ENCODE assay signal across 1 cellular context in genomic region chr11:65422104-65422632, GRCh38.
TF ChIP-seq lines count a peak whose summit lies in the region.

No MANE protein-coding gene starts in this region.

TF ChIP-seq in A549, 52 proteins besides CTCF, POLR2A, EP300 and RAD21 (continued from another document):
- no peak for TF ChIP-seq HMGXB4 (CRISPR knock-in tag; IDR thresholded peaks at IDR 0.05; ENCODE audit: borderline replicate concordance)
- peak; percentile 9; the same call in 1 of the 2 replicates for TF ChIP-seq ATOH8 (CRISPR knock-in tag; IDR thresholded peaks at IDR 0.05; ENCODE audit: low read depth)
- TF ChIP-seq MAFK (IDR thresholded peaks at IDR 0.05; ENCODE audit: partially characterized antibody): no peak
- no peak for TF ChIP-seq CHD4 (IDR thresholded peaks at IDR 0.05; ENCODE audit: borderline replicate concordance)
- no peak for TF ChIP-seq REST (IDR thresholded peaks at IDR 0.05)
- TF ChIP-seq MAZ (IDR thresholded peaks at IDR 0.05; ENCODE audit: borderline replicate concordance, low read depth, low read length): no peak
- no peak for TF ChIP-seq HES2 (IDR thresholded peaks at IDR 0.05)
- TF ChIP-seq NFE2L2 (conservative IDR thresholded peaks at IDR 0.05; ENCODE audit: low read length): no peak
- no peak for TF ChIP-seq JUNB (IDR thresholded peaks at IDR 0.05)
- TF ChIP-seq FOSL2 (IDR thresholded peaks at IDR 0.05): no peak; the same call in 1 of the 2 replicates
- peak; percentile 91 for TF ChIP-seq FOSL2 (CRISPR knock-in tag; IDR thresholded peaks at IDR 0.05)
- no peak for TF ChIP-seq RFX5 (IDR thresholded peaks at IDR 0.05)
- TF ChIP-seq KDM1A (IDR thresholded peaks at IDR 0.05; ENCODE audit: low read depth): no peak
- TF ChIP-seq CBX8 (IDR thresholded peaks at IDR 0.05): no peak
- TF ChIP-seq HEYL (CRISPR knock-in tag; IDR thresholded peaks at IDR 0.05): no peak
- TF ChIP-seq TP53 (CRISPR knock-in tag; IDR thresholded peaks at IDR 0.05): peak; percentile 74; the same call in 1 of the 2 replicates
- no peak for TF ChIP-seq POLR2AphosphoS2 (conservative IDR thresholded peaks at IDR 0.05; ENCODE audit: low read length)
- no peak; the same call in 1 of the 2 replicates for TF ChIP-seq FOSB (CRISPR knock-in tag; IDR thresholded peaks at IDR 0.05)
- peak; percentile 82; the same call in 1 of the 2 replicates for TF ChIP-seq FOXS1 (CRISPR knock-in tag; IDR thresholded peaks at IDR 0.05)
- TF ChIP-seq ZNF302 (CRISPR knock-in tag; IDR thresholded peaks at IDR 0.05): no peak
- no peak for TF ChIP-seq HOXA7 (CRISPR knock-in tag; IDR thresholded peaks at IDR 0.05)
- no peak; the same call in 2 of the 3 replicates for TF ChIP-seq BCL3 (IDR thresholded peaks at IDR 0.05)
- TF ChIP-seq PHF8 (IDR thresholded peaks at IDR 0.05; ENCODE audit: borderline replicate concordance, low read depth): 0 out of 2 replicates have a peak, but pooled peaks have one; percentile 2
- TF ChIP-seq USF2 (IDR thresholded peaks at IDR 0.05): no peak
- TF ChIP-seq ESRRA (IDR thresholded peaks at IDR 0.05; ENCODE audit: borderline replicate concordance, low read length): no peak
- TF ChIP-seq E2F6 (IDR thresholded peaks at IDR 0.05; ENCODE audit: borderline replicate concordance, low read depth): no peak; the same call in 1 of the 2 replicates
- TF ChIP-seq NPAS2 (CRISPR knock-in tag; IDR thresholded peaks at IDR 0.05; ENCODE audit: borderline replicate concordance): no peak
- no peak for TF ChIP-seq RCOR1 (IDR thresholded peaks at IDR 0.05; ENCODE audit: low read depth, low read length)
- TF ChIP-seq ZC3H11A (IDR thresholded peaks at IDR 0.05): no peak
- no peak for TF ChIP-seq RARB (CRISPR knock-in tag; IDR thresholded peaks at IDR 0.05)
- TF ChIP-seq BHLHE40 (IDR thresholded peaks at IDR 0.05; ENCODE audit: low read depth, low read length): peak; percentile 68
- peak; percentile 50; the same call in 1 of the 2 replicates for TF ChIP-seq TFCP2L1 (CRISPR knock-in tag; IDR thresholded peaks at IDR 0.05)
- TF ChIP-seq JUN (IDR thresholded peaks at IDR 0.05): no peak
